Comparison of ENCODE assay signal across 8 cellular contexts in the genomic region with DNA sequence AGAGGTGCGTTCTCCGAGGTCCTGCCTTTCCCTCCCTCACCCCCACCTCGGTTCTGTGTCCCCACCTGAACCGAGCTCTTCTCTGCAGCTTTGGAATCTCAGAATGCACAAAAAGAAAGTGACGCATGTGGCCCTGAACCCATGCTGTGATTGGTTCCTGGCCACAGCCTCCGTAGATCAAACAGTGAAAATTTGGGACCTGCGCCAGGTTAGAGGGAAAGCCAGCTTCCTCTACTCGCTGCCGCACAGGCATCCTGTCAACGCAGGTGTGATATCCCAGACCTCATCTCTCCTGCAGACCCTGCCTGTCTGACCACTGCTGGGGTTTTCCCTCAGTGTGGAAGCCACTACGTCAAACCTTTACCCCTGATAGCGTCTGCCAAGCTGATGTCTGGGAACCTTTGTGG. TPM values are rescaled to one million over a fixed set of nuclear protein-coding genes. Genes with fewer than 3 reads are reported as not detected.
DNase-seq lines count a peak whose midpoint lies in the region; ATAC-seq and TF ChIP-seq lines count a peak whose summit lies in the region.

No MANE protein-coding gene starts in this region.

- no peak for TF ChIP-seq CTCF in cardiac muscle cell (IDR thresholded peaks at IDR 0.05; ENCODE audit: low read depth, low read length)

- H3K4me1 Mint-ChIP-seq in activated T-cell treated with anti-CD3 and anti-CD28 coated beads, Interleukin-2, amount 50 U/mL, for 4 hours (ENCODE audit: low read depth): peaks cover 27% of the 10 kb centered on the region

- DNase-seq in NCI-H2107 (lab: John Stamatoyannopoulos, UW) (peak; percentile 57), cardiac muscle cell (ENCODE audit: low read depth in 1 of 2, low spot score in 1 of 2) (peak in 1 of 2 donors; percentile 59), islet precursor cell (no peak)
- peak; percentile 47 for DNase-seq in activated T-cell treated with anti-CD3 and anti-CD28 coated beads, Interleukin-2, amount 50 U/mL, for 4 hours
- DNase-seq in stimulated activated naive CD4-positive, alpha-beta T cell (lab: John Stamatoyannopoulos, UW): peak; percentile 56 to 87 (median 78)

- no peaks in the 10 kb centered on the region for H3K9me3 ChIP-seq in cardiac muscle cell (ENCODE audit: low read depth)

- peak overlapping the region; percentile 48 for H3K27ac ChIP-seq in cardiac muscle cell

- H3K9me3 Mint-ChIP-seq in activated T-cell treated with anti-CD3 and anti-CD28 coated beads, Interleukin-2, amount 50 U/mL, for 4 hours: no peaks in the 10 kb centered on the region

- ATAC-seq in activated T-cell treated with anti-CD3 and anti-CD28 coated beads, Interleukin-2, amount 50 U/mL, for 4 hours: peak; percentile 67 to 71
- ATAC-seq in HG03571 (IDR thresholded peaks at IDR 0.05; ENCODE audit: unreplicated experiment) (no peak), HG02840 (IDR thresholded peaks at IDR 0.05; ENCODE audit: low FRiP score, unreplicated experiment) (no peak), GM19397 (IDR thresholded peaks at IDR 0.05; ENCODE audit: unreplicated experiment) (no peak)

- peaks cover 4% of the 10 kb centered on the region for H3K4me1 ChIP-seq in cardiac muscle cell (ENCODE audit: low read depth)

- no peaks in the 10 kb centered on the region for H3K27me3 ChIP-seq in cardiac muscle cell

- H3K27me3 Mint-ChIP-seq in activated T-cell treated with anti-CD3 and anti-CD28 coated beads, Interleukin-2, amount 50 U/mL, for 4 hours (ENCODE audit: low read depth): no peaks in the 10 kb centered on the region

- H3K4me3 Mint-ChIP-seq in activated T-cell treated with anti-CD3 and anti-CD28 coated beads, Interleukin-2, amount 50 U/mL, for 4 hours: peak overlapping the region; percentile 27

- peaks cover 24% of the 10 kb centered on the region for H3K36me3 Mint-ChIP-seq in activated T-cell treated with anti-CD3 and anti-CD28 coated beads, Interleukin-2, amount 50 U/mL, for 4 hours (ENCODE audit: insufficient read depth)

- H3K36me3 ChIP-seq in cardiac muscle cell: peaks cover 6% of the 10 kb centered on the region

- no peak overlapping the region for H3K4me3 ChIP-seq in cardiac muscle cell

RNA-seq across cellular contexts. Expression of a gene that starts 13.9 kb away (rescaled TPM):
- 10 to 100 TPM; 23.5 to 29.3 (median 28.7) TPM for total RNA-seq in activated T-cell treated with anti-CD3 and anti-CD28 coated beads, Interleukin-2, amount 50 U/mL, for 4 hours
- 87.7 and 94.0 TPM in 2 replicates for total RNA-seq in cardiac muscle cell
- polyA plus RNA-seq in cardiac muscle cell: 67.1 and 67.5 TPM in 2 replicates

RNA-seq across cellular contexts. Expression of a gene that starts 19.9 kb away (rescaled TPM):
- total RNA-seq in activated T-cell treated with anti-CD3 and anti-CD28 coated beads, Interleukin-2, amount 50 U/mL, for 4 hours: 10 to 100 TPM; 76.4 to 95.0 (median 90.2) TPM
- total RNA-seq in cardiac muscle cell: 45.1 and 79.4 TPM in 2 replicates
- 40.5 and 65.2 TPM in 2 replicates for polyA plus RNA-seq in cardiac muscle cell

RNA-seq across cellular contexts. Expression of a gene that starts 23.1 kb away (rescaled TPM):
- 10 to 100 TPM in 2 of 3 donors, 1 to 10 TPM in 1; 8.5 to 10.3 (median 10.0) TPM for total RNA-seq in activated T-cell treated with anti-CD3 and anti-CD28 coated beads, Interleukin-2, amount 50 U/mL, for 4 hours
- total RNA-seq in cardiac muscle cell: 21.4 and 31.6 TPM in 2 replicates
- 16.2 and 30.6 TPM in 2 replicates for polyA plus RNA-seq in cardiac muscle cell

RNA-seq across cellular contexts. Expression of a gene that starts 35.3 kb away (rescaled TPM):
- total RNA-seq in activated T-cell treated with anti-CD3 and anti-CD28 coated beads, Interleukin-2, amount 50 U/mL, for 4 hours: 10 to 100 TPM; 51.2 to 55.6 (median 54.5) TPM
- total RNA-seq in cardiac muscle cell: 62.5 and 103 TPM in 2 replicates
- 58.8 and 70.2 TPM in 2 replicates for polyA plus RNA-seq in cardiac muscle cell

RNA-seq across cellular contexts. Expression of a gene that starts 48.4 kb away (rescaled TPM):
- total RNA-seq in activated T-cell treated with anti-CD3 and anti-CD28 coated beads, Interleukin-2, amount 50 U/mL, for 4 hours: 10 to 100 TPM in 1 of 3 donors, 1 to 10 TPM in 2; 5.3 to 15.2 (median 5.8) TPM
- 62.6 and 113 TPM in 2 replicates for total RNA-seq in cardiac muscle cell
- 79.8 and 116 TPM in 2 replicates for polyA plus RNA-seq in cardiac muscle cell

Comparison
In these comparisons a context has a peak if more than half of its experiments do, and no peak if none do; other contexts are left out.
1. ATAC-seq: peak in activated T-cell treated with anti-CD3 and anti-CD28 coated beads, Interleukin-2, amount 50 U/mL, for 4 hours (2 of 2); none in HG03571 (single experiment), HG02840 (single experiment) and GM19397 (single experiment).